Comparison of ENCODE assay signal across 21 cellular contexts in the genomic region with DNA sequence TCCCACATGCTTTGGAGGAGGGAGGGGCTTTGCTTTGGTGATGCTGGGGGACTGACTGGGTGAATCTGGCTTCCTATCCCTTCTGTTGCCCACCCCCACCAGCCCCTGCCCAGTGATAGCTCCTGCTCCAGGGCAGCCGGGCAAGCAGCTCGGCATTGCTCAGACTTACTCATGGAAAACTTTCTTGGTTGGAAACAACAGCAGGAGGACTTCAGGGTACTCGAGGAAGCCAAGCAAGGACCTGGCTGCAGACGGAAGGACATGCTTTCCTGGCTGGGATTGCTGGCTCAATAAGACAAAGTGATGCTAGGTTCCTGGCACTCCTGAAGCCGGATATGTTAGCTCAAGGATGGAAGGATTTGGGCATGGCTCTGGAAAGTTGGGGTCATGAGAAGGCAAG. TPM values are rescaled to one million over a fixed set of nuclear protein-coding genes. Genes with fewer than 3 reads are reported as not detected.
"Had no signal": no experiment of that assay in that cellular context is flagged by ENCODE, and none has a peak within 500 bp of the region (broad histone marks: within the 10 kb centered on the region; RNA-seq: fewer than 3 reads in every experiment).

No MANE protein-coding gene starts in this region.

- FAIRE-seq: colon had no signal

- DNase-seq: activated CD4-positive, alpha-beta memory T cell treated with anti-CD3 and anti-CD28 coated beads, Interleukin-2, amount 10 ng/mL, durations not matched to agents 7 days and 5 days; activated CD4-positive, alpha-beta T cell treated with anti-CD3 and anti-CD28 coated beads for 48 hours; activated CD8-positive, alpha-beta memory T cell treated with anti-CD3 and anti-CD28 coated beads, Interleukin-2, amount 10 ng/mL, durations not matched to agents 7 days and 5 days; activated naive CD4-positive, alpha-beta T cell; activated naive CD8-positive, alpha-beta T cell treated with anti-CD3 and anti-CD28 coated beads for 36 hours; activated T-cell treated with anti-CD3 and anti-CD28 coated beads, Interleukin-2, amount 50 U/mL, for 1 hour; amniotic stem cell; central memory CD4-positive, alpha-beta T cell; hypothalamus; naive B cell; stimulated activated CD4-positive, alpha-beta T cell treated with anti-CD3 and anti-CD28 coated beads, Interleukin-12 subunit alpha, Interleukin-12 subunit beta, amount 100 ng/mL, for 4 hours; stimulated activated CD4-positive, alpha-beta T cell treated with anti-CD3 and anti-CD28 coated beads, Interleukin-1b, Interleukin-23, amount 100 ng/mL, for 48 hours; stimulated activated CD8-positive, alpha-beta memory T cell treated with anti-CD3 and anti-CD28 coated beads, Interleukin-4, amount 100 ng/mL, for 48 hours; stimulated activated naive CD4-positive, alpha-beta T cell; substantia nigra had no signal

- H3K4me3 ChIP-seq: SK-N-MC had no signal

- ATAC-seq: activated CD8-positive, alpha-beta memory T cell treated with anti-CD3 and anti-CD28 coated beads, Interleukin-2, amount 10 ng/mL, durations not matched to agents 7 days and 5 days; activated T-helper 17 cell treated with anti-CD3 and anti-CD28 coated beads, Interleukin-2, amount 50 U/mL, for 72 hours; esophagus mucosa; WTC11 had no signal

- H3K27ac ChIP-seq: SK-N-MC had no signal

RNA-seq across cellular contexts. Expression of a gene that starts 19.5 kb away (rescaled TPM):
- total RNA-seq: activated CD4-positive, alpha-beta memory T cell treated with anti-CD3 and anti-CD28 coated beads, Interleukin-2, amount 10 ng/mL, durations not matched to agents 7 days and 5 days; activated CD8-positive, alpha-beta memory T cell treated with anti-CD3 and anti-CD28 coated beads, Interleukin-2, amount 10 ng/mL, durations not matched to agents 7 days and 5 days; activated T-helper 17 cell treated with anti-CD3 and anti-CD28 coated beads, Interleukin-2, amount 50 U/mL, for 72 hours; pulmonary artery endothelial cell had no signal
